In genomic region chr18:65994294-65994693, GRCh38 we compare ENCODE assay signal across 15 cellular contexts.
"Had no signal": no experiment of that assay in that cellular context is flagged by ENCODE, and none has a peak within 500 bp of the region (broad histone marks: within the 10 kb centered on the region; RNA-seq: fewer than 3 reads in every experiment).

No MANE protein-coding gene starts in this region.

- H3K4me3 ChIP-seq: esophagus squamous epithelium, mucosa of descending colon, neural progenitor cell had no signal

- H3K27ac ChIP-seq: esophagus squamous epithelium, neural progenitor cell had no signal

- H3K9me3 ChIP-seq: esophagus squamous epithelium, mucosa of descending colon had no signal

- H3K4me1 ChIP-seq: esophagus squamous epithelium, neural progenitor cell had no signal

- ATAC-seq: activated CD4-positive, alpha-beta T cell treated with anti-CD3 and anti-CD28 coated beads for 36 hours; mucosa of descending colon; stimulated activated naive B cell treated with anti-CD40 and anti-IgM and Interleukin-4, amounts not matched to agents 10 μg/mL and 1 μg/mL and 100 μg/mL, for 72 hours; WTC11 had no signal

- H3K27me3 ChIP-seq: esophagus squamous epithelium, neural progenitor cell had no signal

- H3K36me3 ChIP-seq: esophagus squamous epithelium, neural progenitor cell had no signal

- DNase-seq: activated CD4-positive, alpha-beta memory T cell treated with anti-CD3 and anti-CD28 coated beads for 36 hours; activated CD4-positive, alpha-beta T cell treated with anti-CD3 and anti-CD28 coated beads for 36 hours; activated naive CD4-positive, alpha-beta T cell; activated naive CD8-positive, alpha-beta T cell treated with anti-CD3 and anti-CD28 coated beads for 36 hours; activated T-cell treated with anti-CD3 and anti-CD28 coated beads for 4 hours; amniotic stem cell; effector CD8-positive, alpha-beta T cell; esophagus squamous epithelium; immature natural killer cell; mesenchymal stem cell; mucosa of descending colon; naive B cell; stimulated activated naive B cell treated with anti-CD40 and anti-IgM and Interleukin-4, amounts not matched to agents 10 μg/mL and 1 μg/mL and 100 μg/mL, for 72 hours had no signal
